ENCODE assay signal across 22 cellular contexts in the genomic region with DNA sequence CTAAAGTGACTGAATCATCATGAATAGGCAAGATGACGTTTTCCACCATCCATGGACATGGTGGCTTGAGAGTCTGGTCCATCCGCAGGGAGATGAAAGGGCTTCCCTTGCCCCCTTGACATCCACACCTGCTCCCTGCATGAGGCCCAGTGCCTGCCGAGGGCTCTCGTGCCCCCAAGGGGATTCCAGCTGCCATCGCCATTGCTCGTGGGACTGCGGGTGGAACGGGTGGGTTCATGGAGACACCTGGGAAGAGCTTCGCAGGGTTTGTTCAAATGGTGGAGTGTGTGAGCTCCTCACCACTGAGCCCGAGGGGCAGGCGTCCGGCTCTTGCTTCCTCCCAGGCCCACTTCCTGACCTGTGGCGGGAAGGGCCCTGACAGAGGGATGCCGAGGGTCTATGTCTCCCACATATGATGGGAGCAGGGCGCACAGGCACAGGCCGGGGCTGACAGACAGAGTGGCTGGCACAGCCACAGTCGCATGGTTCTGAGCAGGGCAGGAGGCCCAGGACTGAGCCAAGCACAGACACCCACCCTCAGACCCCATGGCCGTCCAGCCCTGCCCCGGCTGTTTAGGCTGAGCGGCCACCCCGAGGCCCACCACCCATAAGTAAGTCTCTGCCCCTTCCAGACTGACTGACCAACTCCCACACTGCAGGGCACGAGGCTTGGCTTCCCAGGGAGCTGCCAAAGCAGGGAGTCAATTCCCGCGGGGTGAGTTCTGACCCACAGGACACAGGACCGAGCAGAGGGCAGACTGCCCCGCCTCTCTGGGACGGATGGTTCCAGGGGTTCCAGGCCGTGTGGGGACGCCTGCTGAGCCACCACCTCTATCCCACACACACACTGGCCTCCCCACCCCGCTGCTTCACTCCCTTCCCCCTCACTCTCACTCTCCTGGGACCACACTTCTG.
"Had no signal": no experiment of that assay in that cellular context is flagged by ENCODE, and none has a peak within 500 bp of the region (broad histone marks: within the 10 kb centered on the region; RNA-seq: fewer than 3 reads in every experiment).

No MANE protein-coding gene starts in this region.

- H3K4me1 ChIP-seq: left lung, lower lobe of right lung, sigmoid colon, upper lobe of right lung had no signal

- ATAC-seq: heart left ventricle; left lung; lower lobe of right lung; stimulated activated naive B cell treated with anti-CD40 and anti-IgM and Interleukin-4, amounts not matched to agents 10 μg/mL and 1 μg/mL and 100 μg/mL, for 72 hours; stimulated activated naive CD8-positive, alpha-beta T cell treated with anti-CD3 and anti-CD28 coated beads, Interleukin-15, amount 100 ng/mL, for 72 hours; upper lobe of right lung had no signal

- H3K27ac ChIP-seq: dorsolateral prefrontal cortex, heart left ventricle, left lung, lower lobe of right lung, neutrophil, right atrium auricular region, sigmoid colon, skin epidermis, testis, tibial nerve, upper lobe of right lung, vagina had no signal

- H3K27me3 ChIP-seq: right atrium auricular region, testis, upper lobe of right lung, vagina had no signal

- H3K4me3 ChIP-seq: dorsolateral prefrontal cortex, heart left ventricle, left lung, lower lobe of right lung, right atrium auricular region, sigmoid colon, skin epidermis, testis, tibial nerve, upper lobe of right lung, vagina had no signal

- H3K9me3 ChIP-seq: left lung, lower lobe of right lung, neutrophil, right atrium auricular region, sigmoid colon, testis, upper lobe of right lung, vagina had no signal

- H3K36me3 ChIP-seq: heart left ventricle, left lung, lower lobe of right lung, neutrophil, right atrium auricular region, sigmoid colon, tibial nerve, upper lobe of right lung, vagina had no signal

- DNase-seq: cortex of kidney; dorsolateral prefrontal cortex; effector memory CD4-positive, alpha-beta T cell; foreskin melanocyte; hypothalamus; left lung; lower lobe of right lung; midbrain; nephron progenitor cell; sigmoid colon; stimulated activated CD4-positive, alpha-beta T cell treated with anti-CD3 and anti-CD28 coated beads, Interleukin-2, amount 100 ng/mL, for 24 hours; stimulated activated CD4-positive, alpha-beta T cell treated with anti-CD3 and anti-CD28 coated beads, Interleukin-4, amount 100 ng/mL, for 4 hours; stimulated activated naive B cell treated with anti-CD40 and anti-IgM and Interleukin-4, amounts not matched to agents 10 μg/mL and 1 μg/mL and 100 μg/mL, for 72 hours; stimulated activated naive CD8-positive, alpha-beta T cell treated with anti-CD3 and anti-CD28 coated beads, Interleukin-15, amount 100 ng/mL, for 72 hours; testis; upper lobe of right lung had no signal
